ENCODE assay signal across 11 cellular contexts in genomic region chr7:75920431-75921161, GRCh38. TPM values are rescaled to one million over a fixed set of nuclear protein-coding genes. Genes with fewer than 3 reads are reported as not detected.
DNase-seq lines count a peak whose midpoint lies in the region; ATAC-seq and TF ChIP-seq lines count a peak whose summit lies in the region.
"Had no signal": no experiment of that assay in that cellular context is flagged by ENCODE, and none has a peak within 500 bp of the region (broad histone marks: within the 10 kb centered on the region; RNA-seq: fewer than 3 reads in every experiment).

No MANE protein-coding gene starts in this region.

- no peak overlapping the region for H3K4me3 ChIP-seq in Peyer's patch
- H3K4me3 ChIP-seq in heart right ventricle = no peak overlapping the region
- H3K4me3 ChIP-seq: cardiac muscle cell, sigmoid colon had no signal

- H3K27me3 Mint-ChIP-seq in activated T-cell treated with anti-CD3 and anti-CD28 coated beads, Interleukin-2, amount 50 U/mL, for 72 hours (ENCODE audit: low read depth) = no peaks in the 10 kb centered on the region

- peak in 2 of 3 donors; percentile 70 to 83 for DNase-seq in Peyer's patch
- peak; percentile 45 to 53 for DNase-seq in activated T-cell treated with anti-CD3 and anti-CD28 coated beads, Interleukin-2, amount 50 U/mL, for 72 hours
- DNase-seq in heart right ventricle = no peak
- peak; percentile 31 for DNase-seq in stimulated activated CD4-positive, alpha-beta T cell treated with anti-CD3 and anti-CD28 coated beads, Interleukin-2, amount 100 ng/mL, for 4 hours (ENCODE audit: low read depth)
- no peak for DNase-seq in epidermal melanocyte (ENCODE audit: insufficient read length, low spot score)
- DNase-seq: KG1, sigmoid colon had no signal

- H3K9me3 ChIP-seq in Peyer's patch (no peaks in the 10 kb centered on the region), heart right ventricle (no peaks in the 10 kb centered on the region)
- H3K9me3 ChIP-seq: sigmoid colon had no signal

- H3K27ac ChIP-seq in Peyer's patch (peak overlapping the region in 3 of 4 donors; percentile 62 to 85 (median 82)), heart right ventricle (peak overlapping the region in 1 of 10 donors; percentile 34)
- H3K27ac ChIP-seq: cardiac muscle cell, sigmoid colon had no signal

- peaks cover 32% of the 10 kb centered on the region for H3K4me1 Mint-ChIP-seq in activated T-cell treated with anti-CD3 and anti-CD28 coated beads, Interleukin-2, amount 50 U/mL, for 72 hours (ENCODE audit: low read depth)

- H3K27me3 ChIP-seq in Peyer's patch = no peaks in the 10 kb centered on the region
- H3K27me3 ChIP-seq in heart right ventricle = no peaks in the 10 kb centered on the region
- H3K27me3 ChIP-seq: cardiac muscle cell, sigmoid colon had no signal

- intact Hi-C loops in heart right ventricle (cut with DNase I) = no loop called here

- WGBS in heart right ventricle, 2 donors = 84 to 85% methylated on average over 19 of the region's 19 CpGs

- H3K4me3 Mint-ChIP-seq in activated T-cell treated with anti-CD3 and anti-CD28 coated beads, Interleukin-2, amount 50 U/mL, for 72 hours = no peak overlapping the region

- H3K4me1 ChIP-seq in Peyer's patch (peaks cover 0 to 20% (median 4%) of the 10 kb centered on the region in 4 donors), heart right ventricle (peaks cover 16 to 84% (median 60%) of the 10 kb centered on the region in 9 donors)

- H3K36me3 ChIP-seq in Peyer's patch (no peaks in the 10 kb centered on the region), heart right ventricle (peaks cover 0 to 5% (median 0%) of the 10 kb centered on the region in 9 donors)
- H3K36me3 ChIP-seq: cardiac muscle cell, sigmoid colon had no signal

- TF ChIP-seq POLR2A in Peyer's patch (IDR thresholded peaks at IDR 0.05) = peak in 1 of 2 donors; percentile 40

- H3K9me3 Mint-ChIP-seq in activated T-cell treated with anti-CD3 and anti-CD28 coated beads, Interleukin-2, amount 50 U/mL, for 72 hours = no peaks in the 10 kb centered on the region

- no peak overlapping the region for H3K27ac Mint-ChIP-seq in activated T-cell treated with anti-CD3 and anti-CD28 coated beads, Interleukin-2, amount 50 U/mL, for 72 hours

- H3K36me3 Mint-ChIP-seq in activated T-cell treated with anti-CD3 and anti-CD28 coated beads, Interleukin-2, amount 50 U/mL, for 72 hours (ENCODE audit: insufficient read depth in 2 of 2) = no peaks in the 10 kb centered on the region

- TF ChIP-seq CTCF in Peyer's patch (IDR thresholded peaks at IDR 0.05) (peak in 1 of 6 experiments; percentile 7), heart right ventricle (IDR thresholded peaks at IDR 0.05) (no peak)

- peak; percentile 91 to 93 for ATAC-seq in activated T-cell treated with anti-CD3 and anti-CD28 coated beads, Interleukin-2, amount 50 U/mL, for 72 hours (replicated peaks in 1 of 2)
- ATAC-seq in heart right ventricle = peak in 5 of 8 donors; percentile 32 to 87 (median 77)
- no peak for ATAC-seq in GM18519 (IDR thresholded peaks at IDR 0.05; ENCODE audit: low FRiP score, unreplicated experiment)
- ATAC-seq in HG02973 (IDR thresholded peaks at IDR 0.05; ENCODE audit: unreplicated experiment) = no peak
- ATAC-seq in HG02610 (IDR thresholded peaks at IDR 0.05; ENCODE audit: unreplicated experiment) = no peak

RNA-seq across cellular contexts. Expression of gene POR, which starts 5.6 kb away (rescaled TPM):
- total RNA-seq in Peyer's patch = 100 to 1,000 TPM in 3 of 4 donors, 10 to 100 TPM in 1; 67.7 to 625 (median 451) TPM
- total RNA-seq in activated T-cell treated with anti-CD3 and anti-CD28 coated beads, Interleukin-2, amount 50 U/mL, for 72 hours = 10 to 100 TPM; 31.6 to 42.7 TPM
- total RNA-seq in heart right ventricle = 100 to 1,000 TPM in 1 of 10 donors, 10 to 100 TPM in 9; 37.3 to 203 (median 59.3) TPM
- polyA plus RNA-seq in heart right ventricle = 100 to 1,000 TPM; 104 to 185 TPM

RNA-seq across cellular contexts. Expression of gene RHBDD2, which starts 41.8 kb away (rescaled TPM):
- total RNA-seq in Peyer's patch (10 to 100 TPM; 35.5 to 76.9 (median 57.6) TPM), heart right ventricle (10 to 100 TPM; 20.8 to 39.7 (median 27.4) TPM)
- total RNA-seq in activated T-cell treated with anti-CD3 and anti-CD28 coated beads, Interleukin-2, amount 50 U/mL, for 72 hours = 10 to 100 TPM; 57.2 to 58.6 TPM
- polyA plus RNA-seq in heart right ventricle = 10 to 100 TPM; 28.9 to 48.1 TPM

Comparison
In these comparisons a context has a peak if more than half of its experiments do, and no peak if none do; other contexts are left out.
1. DNase-seq: peak in Peyer's patch (2 of 3), activated T-cell treated with anti-CD3 and anti-CD28 coated beads, Interleukin-2, amount 50 U/mL, for 72 hours (2 of 2) and stimulated activated CD4-positive, alpha-beta T cell treated with anti-CD3 and anti-CD28 coated beads, Interleukin-2, amount 100 ng/mL, for 4 hours (single experiment); none in heart right ventricle (0 of 2) and epidermal melanocyte (single experiment).
2. ATAC-seq: peak in activated T-cell treated with anti-CD3 and anti-CD28 coated beads, Interleukin-2, amount 50 U/mL, for 72 hours (2 of 2) and heart right ventricle (5 of 8); none in GM18519 (single experiment), HG02973 (single experiment) and HG02610 (single experiment).